In genomic region chr22:47548953-47549740, GRCh38 we compare ENCODE assay signal across 29 cellular contexts.
"Had no signal": no experiment of that assay in that cellular context is flagged by ENCODE, and none has a peak within 500 bp of the region (broad histone marks: within the 10 kb centered on the region; RNA-seq: fewer than 3 reads in every experiment).

No MANE protein-coding gene starts in this region.

- ATAC-seq: activated T-cell treated with anti-CD3 and anti-CD28 coated beads, Interleukin-2, amount 50 U/mL, for 4 hours; activated T-helper 17 cell treated with anti-CD3 and anti-CD28 coated beads, Interleukin-2, amount 50 U/mL, for 72 hours; heart right ventricle; mucosa of descending colon; pancreas; psoas muscle; stimulated activated naive B cell treated with anti-CD40 and anti-IgM and Interleukin-4, amounts not matched to agents 10 μg/mL and 1 μg/mL and 100 μg/mL, for 72 hours; upper lobe of right lung had no signal

- H3K27me3 ChIP-seq: cardiac muscle cell, neutrophil, thyroid gland, upper lobe of right lung had no signal

- H3K36me3 ChIP-seq: cardiac muscle cell, heart right ventricle, left ventricle myocardium inferior, neutrophil, pancreas, stomach, thyroid gland, upper lobe of right lung had no signal

- H3K27me3 Mint-ChIP-seq: activated B cell treated with CpG ODN at 0.5 μM for 24 hours; activated T-helper 17 cell treated with anti-CD3 and anti-CD28 coated beads, Interleukin-2, amount 50 U/mL, for 72 hours had no signal

- H3K9me3 ChIP-seq: mucosa of descending colon, neutrophil, pancreas, psoas muscle, thyroid gland, upper lobe of right lung had no signal

- FAIRE-seq: endothelial cell of umbilical vein, pancreas had no signal

- H3K27ac ChIP-seq: cardiac muscle cell, heart right ventricle, left ventricle myocardium inferior, neutrophil, pancreas, psoas muscle, stomach, thyroid gland, upper lobe of right lung had no signal

- H3K4me3 ChIP-seq: cardiac muscle cell, heart right ventricle, left ventricle myocardium inferior, lung, mucosa of descending colon, pancreas, psoas muscle, smooth muscle cell, stomach, thyroid gland, upper lobe of right lung had no signal

- DNase-seq: activated B cell treated with CpG ODN at 0.5 μM for 24 hours; activated CD4-positive, alpha-beta T cell treated with anti-CD3 and anti-CD28 coated beads, Interleukin-2, amount 50 U/mL, for 1 hour; activated naive CD4-positive, alpha-beta T cell; activated T-cell treated with anti-CD3 and anti-CD28 coated beads, Interleukin-2, amount 50 U/mL, for 4 hours; anterior cingulate cortex; cortex of kidney; foreskin fibroblast; heart right ventricle; left ventricle myocardium inferior; mucosa of descending colon; nephron progenitor cell; pancreas; psoas muscle; stimulated activated CD4-positive, alpha-beta T cell treated with anti-CD3 and anti-CD28 coated beads, Interleukin-1b, Interleukin-23, amount 100 ng/mL, for 48 hours; stimulated activated CD4-positive, alpha-beta T cell treated with anti-CD3 and anti-CD28 coated beads, Interleukin-4, amount 100 ng/mL, for 4 hours; stimulated activated CD8-positive, alpha-beta memory T cell treated with anti-CD3 and anti-CD28 coated beads, Interleukin-4, amount 100 ng/mL, for 48 hours; stimulated activated naive B cell treated with anti-CD40 and anti-IgM and Interleukin-4, amounts not matched to agents 10 μg/mL and 1 μg/mL and 100 μg/mL, for 72 hours; T-helper 1 cell; thyroid gland; upper lobe of right lung had no signal

- H3K27ac Mint-ChIP-seq: activated B cell treated with CpG ODN at 0.5 μM for 24 hours; activated naive CD8-positive, alpha-beta T cell; activated T-helper 17 cell treated with anti-CD3 and anti-CD28 coated beads, Interleukin-2, amount 50 U/mL, for 72 hours; nephron progenitor cell; stimulated activated naive B cell treated with anti-CD40 and anti-IgM and Interleukin-4, amounts not matched to agents 10 μg/mL and 1 μg/mL and 100 μg/mL, for 72 hours; T-helper 2 cell treated with Interferon-gamma antibody and Interleukin-4, amounts not matched to agents 5 μg/mL and 100 μg/mL, for 36 hours had no signal

- H3K9me3 Mint-ChIP-seq: activated T-cell treated with anti-CD3 and anti-CD28 coated beads, Interleukin-2, amount 50 U/mL, for 4 hours; T-helper 2 cell treated with Interferon-gamma antibody and Interleukin-4, amounts not matched to agents 5 μg/mL and 100 μg/mL, for 36 hours had no signal

- H3K4me1 Mint-ChIP-seq: activated B cell treated with CpG ODN at 0.5 μM for 24 hours; activated T-helper 17 cell treated with anti-CD3 and anti-CD28 coated beads, Interleukin-2, amount 50 U/mL, for 72 hours; nephron progenitor cell; stimulated activated naive B cell treated with anti-CD40 and anti-IgM and Interleukin-4, amounts not matched to agents 10 μg/mL and 1 μg/mL and 100 μg/mL, for 72 hours had no signal

- H3K4me3 Mint-ChIP-seq: activated B cell treated with CpG ODN at 0.5 μM for 24 hours; activated naive CD8-positive, alpha-beta T cell; activated T-cell treated with anti-CD3 and anti-CD28 coated beads, Interleukin-2, amount 50 U/mL, for 4 hours; activated T-helper 17 cell treated with anti-CD3 and anti-CD28 coated beads, Interleukin-2, amount 50 U/mL, for 72 hours; nephron progenitor cell; stimulated activated naive B cell treated with anti-CD40 and anti-IgM and Interleukin-4, amounts not matched to agents 10 μg/mL and 1 μg/mL and 100 μg/mL, for 72 hours; T-helper 2 cell treated with Interferon-gamma antibody and Interleukin-4, amounts not matched to agents 5 μg/mL and 100 μg/mL, for 36 hours had no signal

- H3K4me1 ChIP-seq: heart right ventricle, left ventricle myocardium inferior, pancreas, psoas muscle, stomach, thyroid gland, upper lobe of right lung had no signal

- H3K4me2 ChIP-seq: smooth muscle cell had no signal

- H3K36me3 Mint-ChIP-seq: activated naive CD8-positive, alpha-beta T cell; stimulated activated naive B cell treated with anti-CD40 and anti-IgM and Interleukin-4, amounts not matched to agents 10 μg/mL and 1 μg/mL and 100 μg/mL, for 72 hours had no signal
